Comparison of ENCODE assay signal across 1 cellular context in genomic region chr17:72338847-72339790, GRCh38.
TF ChIP-seq lines count a peak whose summit lies in the region.

No MANE protein-coding gene starts in this region.

TF ChIP-seq in HEK293, 187 proteins besides CTCF, POLR2A, EP300 and RAD21 (continued from another document and continues in another):
- TF ChIP-seq ZNF76 (tag by site-specific recombination; IDR thresholded peaks at IDR 0.05; ENCODE audit: borderline replicate concordance, low read depth): no peak
- no peak for TF ChIP-seq ZNF501 (tag by site-specific recombination; IDR thresholded peaks at IDR 0.05)
- peak; percentile 62 for TF ChIP-seq ZBTB20 (tag by site-specific recombination; IDR thresholded peaks at IDR 0.05)
- no peak for TF ChIP-seq ZSCAN4 (tag by site-specific recombination; IDR thresholded peaks at IDR 0.05)
- no peak for TF ChIP-seq ZSCAN30 (tag by site-specific recombination; IDR thresholded peaks at IDR 0.05)
- TF ChIP-seq FEZF1 (tag by site-specific recombination; IDR thresholded peaks at IDR 0.05): peak; percentile 69
- TF ChIP-seq PATZ1 (tag by site-specific recombination; IDR thresholded peaks at IDR 0.05): no peak
- no peak for TF ChIP-seq ZNF239 (tag by site-specific recombination; IDR thresholded peaks at IDR 0.05)
- TF ChIP-seq ZNF354C (tag by site-specific recombination; IDR thresholded peaks at IDR 0.05; ENCODE audit: borderline replicate concordance, low read depth): no peak
- no peak for TF ChIP-seq HOXA7 (CRISPR knock-in tag; IDR thresholded peaks at IDR 0.05; ENCODE audit: borderline replicate concordance)
- no peak for TF ChIP-seq ZNF404 (tag by site-specific recombination; IDR thresholded peaks at IDR 0.05)
- no peak for TF ChIP-seq ZNF112 (tag by site-specific recombination; IDR thresholded peaks at IDR 0.05)
- no peak for TF ChIP-seq REST (tag by site-specific recombination; IDR thresholded peaks at IDR 0.05)
- TF ChIP-seq ZNF701 (tag by site-specific recombination; IDR thresholded peaks at IDR 0.05): no peak
- TF ChIP-seq ZNF529 (tag by site-specific recombination; IDR thresholded peaks at IDR 0.05; ENCODE audit: insufficient replicate concordance): no peak
- TF ChIP-seq ZNF223 (tag by site-specific recombination; IDR thresholded peaks at IDR 0.05): no peak
- no peak for TF ChIP-seq ZNF670 (tag by site-specific recombination; IDR thresholded peaks at IDR 0.05; ENCODE audit: low read depth)
- peak; percentile 29; the same call in 1 of the 2 replicates for TF ChIP-seq ZXDB (tag by site-specific recombination; IDR thresholded peaks at IDR 0.05)
- no peak for TF ChIP-seq HOXD13 (CRISPR knock-in tag; IDR thresholded peaks at IDR 0.05; ENCODE audit: borderline replicate concordance)
- TF ChIP-seq ZNF600 (tag by site-specific recombination; IDR thresholded peaks at IDR 0.05): 0 out of 2 replicates have a peak, but pooled peaks have one; percentile 27
- no peak for TF ChIP-seq ZNF510 (tag by site-specific recombination; IDR thresholded peaks at IDR 0.05; ENCODE audit: insufficient replicate concordance)
- no peak for TF ChIP-seq ZNF26 (tag by site-specific recombination; IDR thresholded peaks at IDR 0.05)
- no peak for TF ChIP-seq RBAK (tag by site-specific recombination; IDR thresholded peaks at IDR 0.05)
- no peak for TF ChIP-seq ZNF324 (tag by site-specific recombination; IDR thresholded peaks at IDR 0.05)
- no peak for TF ChIP-seq YY2 (tag by site-specific recombination; IDR thresholded peaks at IDR 0.05)
- no peak for TF ChIP-seq ZNF791 (tag by site-specific recombination; IDR thresholded peaks at IDR 0.05)
- no peak for TF ChIP-seq ZNF571 (tag by site-specific recombination; IDR thresholded peaks at IDR 0.05)
- no peak for TF ChIP-seq ZBTB8A (tag by site-specific recombination; IDR thresholded peaks at IDR 0.05)
- TF ChIP-seq ZNF660 (tag by site-specific recombination; IDR thresholded peaks at IDR 0.05): no peak; the same call in 1 of the 2 replicates
- TF ChIP-seq ZNF362 (tag by site-specific recombination; IDR thresholded peaks at IDR 0.05): no peak
- TF ChIP-seq ZNF19 (tag by site-specific recombination; IDR thresholded peaks at IDR 0.05; ENCODE audit: low read depth): no peak
- no peak for TF ChIP-seq ZNF37A (tag by site-specific recombination; IDR thresholded peaks at IDR 0.05)
- no peak for TF ChIP-seq ZNF10 (tag by site-specific recombination; IDR thresholded peaks at IDR 0.05)
- peak; percentile 15; the same call in 1 of the 2 replicates for TF ChIP-seq SP3 (tag by site-specific recombination; IDR thresholded peaks at IDR 0.05)
- TF ChIP-seq ZNF48 (tag by site-specific recombination; IDR thresholded peaks at IDR 0.05): no peak
- TF ChIP-seq ZEB2 (tag by site-specific recombination; IDR thresholded peaks at IDR 0.05): peak; percentile 88
- no peak for TF ChIP-seq ZBTB7A (tag by site-specific recombination; IDR thresholded peaks at IDR 0.05; ENCODE audit: low read depth)
- no peak for TF ChIP-seq WT1 (tag by site-specific recombination; IDR thresholded peaks at IDR 0.05)
- TF ChIP-seq ZSCAN18 (tag by site-specific recombination; IDR thresholded peaks at IDR 0.05): no peak
- no peak for TF ChIP-seq PRDM10 (tag by site-specific recombination; IDR thresholded peaks at IDR 0.05)
- no peak for TF ChIP-seq ZNF664 (tag by site-specific recombination; IDR thresholded peaks at IDR 0.05)
- peak; percentile 71 for TF ChIP-seq ZNF366 (tag by site-specific recombination; conservative IDR thresholded peaks at IDR 0.05)
- TF ChIP-seq ZNF747 (tag by site-specific recombination; IDR thresholded peaks at IDR 0.05): no peak
- TF ChIP-seq ZNF768 (tag by site-specific recombination; IDR thresholded peaks at IDR 0.05): no peak
- TF ChIP-seq ZFP41 (tag by site-specific recombination; IDR thresholded peaks at IDR 0.05; ENCODE audit: borderline replicate concordance): no peak
- TF ChIP-seq ZNF837 (tag by site-specific recombination; IDR thresholded peaks at IDR 0.05): no peak
- no peak for TF ChIP-seq ZNF530 (tag by site-specific recombination; IDR thresholded peaks at IDR 0.05; ENCODE audit: low read depth)
- no peak for TF ChIP-seq ZNF645 (tag by site-specific recombination; IDR thresholded peaks at IDR 0.05)
- TF ChIP-seq ZBTB17 (tag by site-specific recombination; IDR thresholded peaks at IDR 0.05): no peak
- 0 out of 2 replicates have a peak, but pooled peaks have one; percentile 29 for TF ChIP-seq ZNF184 (tag by site-specific recombination; IDR thresholded peaks at IDR 0.05)
- no peak for TF ChIP-seq ZNF274 (IDR thresholded peaks at IDR 0.05; ENCODE audit: low read length)
- TF ChIP-seq ZNF274 (tag by site-specific recombination; IDR thresholded peaks at IDR 0.05; ENCODE audit: borderline replicate concordance): no peak
- 0 out of 2 replicates have a peak, but pooled peaks have one; percentile 24 for TF ChIP-seq ZBTB44 (tag by site-specific recombination; IDR thresholded peaks at IDR 0.05)
